ENCODE assay signal across 8 cellular contexts in the genomic region with DNA sequence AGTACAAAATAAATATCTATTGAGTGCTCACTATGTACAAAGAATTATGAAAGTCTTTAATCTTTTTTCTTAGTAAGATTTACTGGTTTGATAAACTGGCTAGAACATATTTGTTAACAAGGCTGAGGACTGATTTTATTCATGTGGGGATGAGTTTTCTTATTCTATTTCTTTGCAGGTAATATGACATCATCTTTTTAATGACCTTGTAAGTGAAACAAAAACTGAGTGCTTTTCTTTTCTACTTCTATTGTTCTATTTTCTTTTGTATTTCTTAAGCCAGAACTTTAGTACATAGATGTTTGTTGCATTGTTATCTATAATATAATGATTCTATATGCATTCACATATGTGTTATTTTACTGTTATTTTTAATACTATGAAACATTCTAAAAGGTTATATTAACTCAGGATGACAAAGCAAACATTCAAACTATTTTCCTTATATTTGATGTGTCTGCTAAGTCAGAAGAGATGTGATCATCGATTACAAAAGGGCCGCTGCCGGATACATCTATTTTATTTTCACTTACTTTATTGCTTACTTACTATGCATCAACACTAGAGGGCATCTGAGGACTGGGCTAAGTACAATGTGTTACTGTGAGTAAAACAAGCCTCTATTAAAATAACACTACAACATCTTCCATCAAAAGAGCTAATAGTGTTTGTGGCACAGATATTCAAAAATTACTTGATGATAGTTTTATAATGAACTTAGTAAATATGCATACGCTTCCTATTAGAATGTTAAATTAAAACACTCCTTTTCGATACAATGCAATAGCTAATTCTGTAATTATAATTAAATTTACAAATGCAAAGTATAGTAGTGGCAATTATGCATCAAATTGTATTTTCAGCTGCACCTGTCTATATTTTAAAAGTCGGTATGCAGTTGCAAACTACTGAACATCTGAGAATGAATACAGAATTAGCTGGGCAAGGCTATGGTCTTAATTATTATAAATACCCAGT.
DNase-seq lines count a peak whose midpoint lies in the region; ATAC-seq and TF ChIP-seq lines count a peak whose summit lies in the region.

No MANE protein-coding gene starts in this region.

- DNase-seq in Daoy (ENCODE audit: low read depth), result peak; percentile 24
- peak; percentile 35 for DNase-seq in GM20000 (ENCODE audit: low spot score)
- peak; percentile 5 for DNase-seq in NOMO-1 treated with dmso at 0.1 percent for 144 hours (lab: John Stamatoyannopoulos, UW; ENCODE audit: unreplicated experiment)
- peak; percentile 36 for DNase-seq in cerebellum (ENCODE audit: low spot score)
- DNase-seq in lower leg skin (ENCODE audit: low spot score in 2 of 2), result no peak
- no peak for DNase-seq in T-helper 17 cell

- H3K9ac ChIP-seq in liver (ENCODE audit: low read depth in 1 of 2, low read length in 2 of 2), result no peak overlapping the region

- no peaks in the 10 kb centered on the region for H3K27me3 Mint-ChIP-seq in T-helper 17 cell

- H3K4me1 Mint-ChIP-seq in T-helper 17 cell, result no peaks in the 10 kb centered on the region

- 30% methylated on average over 6 of the region's 6 CpGs for WGBS in liver
- WGBS in lower leg skin, 2 donors, result 28 to 33% methylated on average over 6 of the region's 6 CpGs

- peak; percentile 99 to 100 for TF ChIP-seq RAD21 in liver (IDR thresholded peaks at IDR 0.05)

- TF ChIP-seq CTCF in GM20000 (IDR thresholded peaks at IDR 0.05; ENCODE audit: extremely low read depth, missing control alignments) (peak; percentile 45), liver (IDR thresholded peaks at IDR 0.05; ENCODE audit: low read depth, low read length, missing input control) (peak; percentile 72), lower leg skin (IDR thresholded peaks at IDR 0.05) (no peak)

- no peak for TF ChIP-seq POLR2A in lower leg skin (IDR thresholded peaks at IDR 0.05)

- H3K36me3 ChIP-seq in liver (ENCODE audit: control insufficient read depth in 4 of 4, insufficient read depth in 3 of 4, low read depth in 1 of 4, low read length in 3 of 4), result no peaks in the 10 kb centered on the region

- intact Hi-C loops in lower leg skin (cut with DNase I; ENCODE audit: low total_unique reads), result loop anchor here (5.0 kb wide), 1 partner anchor 356 kb away; no protein-coding TSS in a partner anchor

- H3K4me3 ChIP-seq in liver (ENCODE audit: low read depth in 1 of 3, low read length in 3 of 3) (no peak overlapping the region), lower leg skin (ENCODE audit: low read depth, poor library complexity, severe bottlenecking) (no peak overlapping the region)

- no peaks in the 10 kb centered on the region for H3K36me3 Mint-ChIP-seq in T-helper 17 cell (ENCODE audit: low read depth)

- H3K27ac ChIP-seq in liver (ENCODE audit: low read depth in 1 of 2, low read length in 2 of 2), result no peak overlapping the region

- H3K27me3 ChIP-seq in liver (ENCODE audit: control insufficient read depth in 4 of 4, insufficient read depth in 4 of 4, low read length in 3 of 4), result no peaks in the 10 kb centered on the region

- no peak overlapping the region for H3K4me3 Mint-ChIP-seq in T-helper 17 cell

- H3K9me3 ChIP-seq in liver (ENCODE audit: control insufficient read depth in 4 of 4, low read length in 3 of 4) (no peaks in the 10 kb centered on the region), T-helper 17 cell (ENCODE audit: control insufficient read depth, low read length, poor library complexity, severe bottlenecking) (no peaks in the 10 kb centered on the region)

- peaks cover 0 to 17% (median 12%) of the 10 kb centered on the region in 4 donors for H3K4me1 ChIP-seq in liver (ENCODE audit: control insufficient read depth in 4 of 4, insufficient read depth in 4 of 4, low read length in 3 of 4)

- ATAC-seq in HG03521 (IDR thresholded peaks at IDR 0.05; ENCODE audit: unreplicated experiment), result peak; percentile 90
- no peak for ATAC-seq in T-helper 17 cell

- no peak overlapping the region for H3K27ac Mint-ChIP-seq in T-helper 17 cell

TF ChIP-seq in liver, 16 proteins besides CTCF, POLR2A, EP300 and RAD21:
- TF ChIP-seq RXRA (IDR thresholded peaks at IDR 0.05), result peak in 1 of 2 donors; percentile 9
- TF ChIP-seq EGR1 (IDR thresholded peaks at IDR 0.05; ENCODE audit: low read depth in 2 of 2), result no peak

Comparison
In these comparisons a context has a peak if more than half of its experiments do, and no peak if none do; other contexts are left out.
1. DNase-seq: peak in Daoy (single experiment), GM20000 (single experiment), NOMO-1 treated with dmso at 0.1 percent for 144 hours (single experiment) and cerebellum (single experiment); none in lower leg skin (0 of 2) and T-helper 17 cell (0 of 3).
2. CTCF ChIP-seq: peak in GM20000 (single experiment) and liver (single experiment); none in lower leg skin (0 of 3).